In genomic region chr1:7223334-7224080, GRCh38 we compare ENCODE assay signal across 17 cellular contexts.
A peak's percentile ranks its signal among the peaks of the same experiment; 100 is the strongest.
DNase-seq lines count a peak whose midpoint lies in the region; ATAC-seq and TF ChIP-seq lines count a peak whose summit lies in the region.
"Had no signal": no experiment of that assay in that cellular context is flagged by ENCODE, and none has a peak within 500 bp of the region (broad histone marks: within the 10 kb centered on the region; RNA-seq: fewer than 3 reads in every experiment).

No MANE protein-coding gene starts in this region.

- DNase-seq in activated CD4-positive, alpha-beta T cell treated with anti-CD3 and anti-CD28 coated beads, Interleukin-2, amount 10 ng/mL, durations not matched to agents 24 days and 14 days = peak; percentile 37
- no peak for DNase-seq in activated CD4-positive, alpha-beta T cell treated with anti-CD3 and anti-CD28 coated beads for 36 hours
- peak; percentile 81 for DNase-seq in NCI-H748 (lab: John Stamatoyannopoulos, UW; ENCODE audit: unreplicated experiment)
- DNase-seq in epithelial cell of prostate (ENCODE audit: low read depth, low spot score) = peak; percentile 64
- peak; percentile 67 for DNase-seq in stromal cell of bone marrow (ENCODE audit: low read depth)
- no peak for DNase-seq in HEK293T (ENCODE audit: extremely low spot score)
- DNase-seq in cardiac septum (ENCODE audit: low spot score) = no peak
- no peak for DNase-seq in H9
- DNase-seq: activated T-cell treated with anti-CD3 and anti-CD28 coated beads for 4 hours; C1 segment of cervical spinal cord; cerebellar nuclear complex; heart right ventricle; stimulated activated CD4-positive, alpha-beta T cell treated with anti-CD3 and anti-CD28 coated beads, Interleukin-12 subunit alpha, Interleukin-12 subunit beta, amount 100 ng/mL, for 4 hours; stimulated activated naive CD4-positive, alpha-beta T cell; T-helper 9 cell had no signal

- H2BK15ac ChIP-seq in H9 (ENCODE audit: low read depth, low read length) = no peak overlapping the region

- no peaks in the 10 kb centered on the region for H3K9me3 Mint-ChIP-seq in activated CD4-positive, alpha-beta T cell treated with anti-CD3 and anti-CD28 coated beads, Interleukin-2, amount 10 ng/mL, durations not matched to agents 24 days and 14 days
- no peaks in the 10 kb centered on the region for H3K9me3 Mint-ChIP-seq in activated CD4-positive, alpha-beta T cell treated with anti-CD3 and anti-CD28 coated beads for 36 hours (ENCODE audit: low read depth)
- H3K9me3 Mint-ChIP-seq in H9 = no peaks in the 10 kb centered on the region; a peak in 1 of 5 replicates

- 100% methylated on average over 1 of the region's 9 CpGs for WGBS in H9 (ENCODE audit: extremely low coverage, insufficient read length, low lambda C conversion rate)

- H3K23me2 ChIP-seq in H9 (ENCODE audit: insufficient read length, low read depth, low read length, poor library complexity, severe bottlenecking) = no peaks in the 10 kb centered on the region

- H3T11ph ChIP-seq in H9 (ENCODE audit: low read length) = no peak overlapping the region

- no peaks in the 10 kb centered on the region for H3K27me3 Mint-ChIP-seq in activated CD4-positive, alpha-beta T cell treated with anti-CD3 and anti-CD28 coated beads, Interleukin-2, amount 10 ng/mL, durations not matched to agents 24 days and 14 days
- H3K27me3 Mint-ChIP-seq in activated CD4-positive, alpha-beta T cell treated with anti-CD3 and anti-CD28 coated beads for 36 hours = peaks cover 8% of the 10 kb centered on the region
- no peaks in the 10 kb centered on the region for H3K27me3 Mint-ChIP-seq in H9 (ENCODE audit: low read depth)

- no peak overlapping the region for H3K27ac ChIP-seq in epithelial cell of prostate
- H3K27ac ChIP-seq in H9 (ENCODE audit: insufficient read length, low read depth, low read length) = no peak overlapping the region
- H3K27ac ChIP-seq: heart right ventricle had no signal

- H4K8ac ChIP-seq in H9 (replicated peaks; ENCODE audit: insufficient read length, low read depth, low read length) = no peak overlapping the region

- no peak overlapping the region for H3K4me2 ChIP-seq in H9 (ENCODE audit: insufficient read depth, insufficient read length, low read length)

- H2BK5ac ChIP-seq in H9 (ENCODE audit: insufficient read length, low read length) = no peak overlapping the region

- no peaks in the 10 kb centered on the region for H4K20me1 ChIP-seq in H9 (ENCODE audit: control insufficient read depth, insufficient read depth, insufficient read length)

- no peak overlapping the region for H3K4me3 Mint-ChIP-seq in activated CD4-positive, alpha-beta T cell treated with anti-CD3 and anti-CD28 coated beads, Interleukin-2, amount 10 ng/mL, durations not matched to agents 24 days and 14 days
- no peak overlapping the region for H3K4me3 Mint-ChIP-seq in activated CD4-positive, alpha-beta T cell treated with anti-CD3 and anti-CD28 coated beads for 36 hours
- H3K4me3 Mint-ChIP-seq in H9 = no peak overlapping the region

- H3K9me3 ChIP-seq in H9 (ENCODE audit: control insufficient read depth, low read depth, low read length) = no peaks in the 10 kb centered on the region
- H3K9me3 ChIP-seq: mucosa of descending colon had no signal

- no peak overlapping the region for H3K23ac ChIP-seq in H9 (ENCODE audit: insufficient read length, low read depth, low read length)

- CTCF ChIA-PET in activated CD4-positive, alpha-beta T cell treated with anti-CD3 and anti-CD28 coated beads for 36 hours (lab: Charles Lee) = no interaction called here
- CTCF ChIA-PET in HEK293T (lab: Yijun Ruan, JAX) = no interaction called here

- no peak for ATAC-seq in activated CD4-positive, alpha-beta T cell treated with anti-CD3 and anti-CD28 coated beads for 36 hours
- ATAC-seq: GM12878, heart right ventricle, mucosa of descending colon had no signal

- H2BK20ac ChIP-seq in H9 (ENCODE audit: low read depth, low read length, poor library complexity, severe bottlenecking) = no peak overlapping the region

- H2BK12ac ChIP-seq in H9 (ENCODE audit: insufficient read length, low read depth, low read length) = no peak overlapping the region

- no peaks in the 10 kb centered on the region for H3K79me1 ChIP-seq in H9 (ENCODE audit: insufficient read depth, low read depth, low read length, poor library complexity, severe bottlenecking)

- intact Hi-C loops in activated CD4-positive, alpha-beta T cell treated with anti-CD3 and anti-CD28 coated beads, Interleukin-2, amount 10 ng/mL, durations not matched to agents 24 days and 14 days (cut with micrococcal nuclease) = no loop called here
- intact Hi-C loops in activated CD4-positive, alpha-beta T cell treated with anti-CD3 and anti-CD28 coated beads for 36 hours (cut with DNase I, micrococcal nuclease) = loop anchor here in 1 of 2 experiments (5.0 kb wide), 1 partner anchor 424 kb away; no protein-coding TSS in a partner anchor
- intact Hi-C loops in cardiac septum (cut with DNase I) = loop anchor here (2.0 kb wide), 1 partner anchor 419 kb away; no protein-coding TSS in a partner anchor

- no peak overlapping the region for H3K27ac Mint-ChIP-seq in activated CD4-positive, alpha-beta T cell treated with anti-CD3 and anti-CD28 coated beads, Interleukin-2, amount 10 ng/mL, durations not matched to agents 24 days and 14 days
- H3K27ac Mint-ChIP-seq in activated CD4-positive, alpha-beta T cell treated with anti-CD3 and anti-CD28 coated beads for 36 hours = no peak overlapping the region
- no peak overlapping the region for H3K27ac Mint-ChIP-seq in H9

- H3K4me1 Mint-ChIP-seq in activated CD4-positive, alpha-beta T cell treated with anti-CD3 and anti-CD28 coated beads, Interleukin-2, amount 10 ng/mL, durations not matched to agents 24 days and 14 days = no peaks in the 10 kb centered on the region
- no peaks in the 10 kb centered on the region for H3K4me1 Mint-ChIP-seq in activated CD4-positive, alpha-beta T cell treated with anti-CD3 and anti-CD28 coated beads for 36 hours
- peaks cover 2% of the 10 kb centered on the region in 2 experiments; a peak in 2 of 4 replicates for H3K4me1 Mint-ChIP-seq in H9

- H4K5ac ChIP-seq in H9 (ENCODE audit: insufficient read length, low read depth, low read length) = no peak overlapping the region

- no peaks in the 10 kb centered on the region for H3K36me3 Mint-ChIP-seq in activated CD4-positive, alpha-beta T cell treated with anti-CD3 and anti-CD28 coated beads, Interleukin-2, amount 10 ng/mL, durations not matched to agents 24 days and 14 days (ENCODE audit: low read depth)
- H3K36me3 Mint-ChIP-seq in activated CD4-positive, alpha-beta T cell treated with anti-CD3 and anti-CD28 coated beads for 36 hours (ENCODE audit: low read depth) = no peaks in the 10 kb centered on the region
- no peaks in the 10 kb centered on the region; a peak in 2 of 7 replicates for H3K36me3 Mint-ChIP-seq in H9 (ENCODE audit: insufficient read depth in 1 of 3, low read depth in 3 of 3)

- H3K14ac ChIP-seq in H9 (ENCODE audit: insufficient read depth, low read length) = no peak overlapping the region

- no peak overlapping the region for H3K56ac ChIP-seq in H9 (ENCODE audit: insufficient read length, low read depth, low read length)

- no peak overlapping the region for H2AK5ac ChIP-seq in H9 (ENCODE audit: insufficient read length, low read length)

- H3K18ac ChIP-seq in H9 (ENCODE audit: insufficient read length, low read depth, low read length) = no peak overlapping the region

- no peak overlapping the region for H3K4ac ChIP-seq in H9 (ENCODE audit: low read depth, low read length)

- H2BK120ac ChIP-seq in H9 (ENCODE audit: low read depth, low read length, poor library complexity, severe bottlenecking) = no peak overlapping the region

- H3K79me2 ChIP-seq in H9 (ENCODE audit: insufficient read depth, low read length) = no peaks in the 10 kb centered on the region

- no peak overlapping the region for H4K91ac ChIP-seq in H9 (ENCODE audit: insufficient read length, low read depth, low read length)

- POLR2A ChIA-PET in activated CD4-positive, alpha-beta T cell treated with anti-CD3 and anti-CD28 coated beads for 36 hours (lab: Charles Lee) = no interaction called here
- POLR2A ChIA-PET in HEK293T (lab: Yijun Ruan, JAX) = no interaction called here

- H3K27me3 ChIP-seq in H9 (ENCODE audit: insufficient read depth, low read length) = no peaks in the 10 kb centered on the region

- H3K9ac ChIP-seq in H9 (ENCODE audit: extremely low read depth, insufficient read length, low read length) = no peak overlapping the region

- TF ChIP-seq CTCF in H9 (conservative IDR thresholded peaks at IDR 0.05) = no peak

- H3K4me1 ChIP-seq in H9 (ENCODE audit: insufficient read depth, low read length) = no peaks in the 10 kb centered on the region
- H3K4me1 ChIP-seq: heart right ventricle had no signal

- no peak overlapping the region for H2AFZ ChIP-seq in H9 (ENCODE audit: low read length)

TF ChIP-seq in HEK293T, 16 proteins besides CTCF, POLR2A, EP300 and RAD21:
- TF ChIP-seq FOXA1 (IDR thresholded peaks at IDR 0.05) (no peak), LEF1 (IDR thresholded peaks at IDR 0.05; ENCODE audit: borderline replicate concordance) (no peak), FOXM1 (IDR thresholded peaks at IDR 0.05; ENCODE audit: borderline replicate concordance) (no peak), CTBP1 (IDR thresholded peaks at IDR 0.05; ENCODE audit: borderline replicate concordance) (no peak), SP1 (IDR thresholded peaks at IDR 0.05) (no peak), SUZ12 (IDR thresholded peaks at IDR 0.05) (no peak), TARDBP (IDR thresholded peaks at IDR 0.05) (no peak), L3MBTL2 (conservative IDR thresholded peaks at IDR 0.05) (no peak), ARNT (IDR thresholded peaks at IDR 0.05) (no peak), BHLHE40 (IDR thresholded peaks at IDR 0.05; ENCODE audit: borderline replicate concordance) (no peak), NFRKB (IDR thresholded peaks at IDR 0.05) (no peak), HDGF (IDR thresholded peaks at IDR 0.05; ENCODE audit: borderline replicate concordance) (no peak), FOXK2 (IDR thresholded peaks at IDR 0.05) (no peak), ELF4 (IDR thresholded peaks at IDR 0.05) (no peak), ZNF384 (IDR thresholded peaks at IDR 0.05) (no peak), PKNOX1 (IDR thresholded peaks at IDR 0.05) (no peak)
TF ChIP-seq in HEK293T: peak in this region for 0.

Comparison
In these comparisons a context has a peak if more than half of its experiments do, and no peak if none do; other contexts are left out.
1. DNase-seq: peak in activated CD4-positive, alpha-beta T cell treated with anti-CD3 and anti-CD28 coated beads, Interleukin-2, amount 10 ng/mL, durations not matched to agents 24 days and 14 days (single experiment), NCI-H748 (single experiment), epithelial cell of prostate (single experiment) and stromal cell of bone marrow (single experiment); none in activated CD4-positive, alpha-beta T cell treated with anti-CD3 and anti-CD28 coated beads for 36 hours (single experiment), HEK293T (single experiment), cardiac septum (single experiment) and H9 (single experiment).